In the genomic region with DNA sequence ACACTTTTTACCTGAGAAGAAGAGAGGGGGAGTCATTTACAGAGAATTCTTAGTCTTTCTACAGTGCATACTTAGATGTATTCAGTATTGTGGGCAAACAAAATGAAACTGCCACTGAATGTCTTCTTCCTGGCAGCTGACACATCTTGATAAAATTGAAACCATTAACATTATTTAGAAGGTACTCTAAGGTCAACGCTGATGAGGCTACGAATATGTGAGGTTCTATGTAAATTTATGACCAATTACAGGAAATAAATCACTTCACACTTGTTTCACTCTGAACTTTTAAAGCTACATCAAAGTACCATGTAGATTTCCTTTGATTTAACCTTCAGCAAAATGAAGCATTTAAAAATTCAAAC, we compare ENCODE assay signal across 8 cellular contexts. TPM values are rescaled to one million over a fixed set of nuclear protein-coding genes. Genes with fewer than 3 reads are reported as not detected.
DNase-seq lines count a peak whose midpoint lies in the region; ATAC-seq and TF ChIP-seq lines count a peak whose summit lies in the region.

No MANE protein-coding gene starts in this region.

- H3K27ac Mint-ChIP-seq in CD4-positive, alpha-beta memory T cell: peak overlapping the region; percentile 40 to 90 (median 81)
- peak overlapping the region; percentile 96 for H3K27ac Mint-ChIP-seq in activated naive CD8-positive, alpha-beta T cell treated with anti-CD3 and anti-CD28 coated beads for 36 hours
- H3K27ac Mint-ChIP-seq in H9: no peak overlapping the region

- H2BK120ac ChIP-seq in H9 (ENCODE audit: low read depth, low read length, poor library complexity, severe bottlenecking): no peak overlapping the region

- H2BK15ac ChIP-seq in H9 (ENCODE audit: low read depth, low read length): no peak overlapping the region

- no peaks in the 10 kb centered on the region for H3K27me3 ChIP-seq in CD4-positive, alpha-beta memory T cell (ENCODE audit: insufficient read depth, low read length)
- H3K27me3 ChIP-seq in breast epithelium: no peaks in the 10 kb centered on the region
- H3K27me3 ChIP-seq in H9 (ENCODE audit: insufficient read depth, low read length): no peaks in the 10 kb centered on the region

- no peaks in the 10 kb centered on the region for H3K9me3 ChIP-seq in CD4-positive, alpha-beta memory T cell (ENCODE audit: control insufficient read depth in 1 of 2, low read length in 2 of 2)
- H3K9me3 ChIP-seq in breast epithelium (no peaks in the 10 kb centered on the region), H9 (ENCODE audit: control insufficient read depth, low read depth, low read length) (no peaks in the 10 kb centered on the region)

- CTCF ChIA-PET in CD4-positive, alpha-beta memory T cell (lab: Charles Lee; ENCODE audit: partially characterized antibody): interaction anchor here (0.7 to 3.6 kb wide), 12 partner anchors 15 to 228 kb away, joined by 3 to 42 read pairs (median 4); partner anchors contain the start of gene GFI1

- no peaks in the 10 kb centered on the region for H3K79me2 ChIP-seq in H9 (ENCODE audit: insufficient read depth, low read length)

- no peaks in the 10 kb centered on the region for H3K36me3 ChIP-seq in CD4-positive, alpha-beta memory T cell (ENCODE audit: insufficient read depth, low read length)
- no peaks in the 10 kb centered on the region for H3K36me3 ChIP-seq in breast epithelium

- H4K91ac ChIP-seq in H9 (ENCODE audit: insufficient read length, low read depth, low read length): no peak overlapping the region

- H3K23ac ChIP-seq in H9 (ENCODE audit: insufficient read length, low read depth, low read length): no peak overlapping the region

- no peaks in the 10 kb centered on the region for H3K23me2 ChIP-seq in H9 (ENCODE audit: insufficient read length, low read depth, low read length, poor library complexity, severe bottlenecking)

- intact Hi-C loops in CD4-positive, alpha-beta memory T cell (cut with micrococcal nuclease): loop anchor here (5.0 kb wide), 1 partner anchor 59 kb away; no protein-coding TSS in a partner anchor
- intact Hi-C loops in breast epithelium (cut with DNase I; ENCODE audit: low total_unique reads): no loop called here

- no peak for TF ChIP-seq POLR2A in breast epithelium (IDR thresholded peaks at IDR 0.05)

- H3K79me1 ChIP-seq in H9 (ENCODE audit: insufficient read depth, low read depth, low read length, poor library complexity, severe bottlenecking): no peaks in the 10 kb centered on the region

- no peak overlapping the region for H3K4ac ChIP-seq in H9 (ENCODE audit: low read depth, low read length)

- H2AK5ac ChIP-seq in H9 (ENCODE audit: insufficient read length, low read length): no peak overlapping the region

- peaks cover 32 to 63% (median 45%) of the 10 kb centered on the region in 4 donors for H3K4me1 Mint-ChIP-seq in CD4-positive, alpha-beta memory T cell
- H3K4me1 Mint-ChIP-seq in activated naive CD8-positive, alpha-beta T cell treated with anti-CD3 and anti-CD28 coated beads for 36 hours: peaks cover 68% of the 10 kb centered on the region
- peaks cover 4% of the 10 kb centered on the region in 2 experiments; a peak in 1 of 4 replicates for H3K4me1 Mint-ChIP-seq in H9

- H3K4me1 ChIP-seq in CD4-positive, alpha-beta memory T cell (ENCODE audit: insufficient read depth, low read length): peaks cover 35% of the 10 kb centered on the region
- H3K4me1 ChIP-seq in breast epithelium (no peaks in the 10 kb centered on the region), H9 (ENCODE audit: insufficient read depth, low read length) (no peaks in the 10 kb centered on the region)

- no peak overlapping the region for H2AFZ ChIP-seq in H9 (ENCODE audit: low read length)

- peak overlapping the region; percentile 51 for H3K27ac ChIP-seq in CD4-positive, alpha-beta memory T cell (ENCODE audit: low read depth, low read length)
- H3K27ac ChIP-seq in breast epithelium: no peak overlapping the region
- no peak overlapping the region for H3K27ac ChIP-seq in H9 (ENCODE audit: insufficient read length, low read depth, low read length)

- no peak overlapping the region for H3K18ac ChIP-seq in H9 (ENCODE audit: insufficient read length, low read depth, low read length)

- no peak overlapping the region for H2BK12ac ChIP-seq in H9 (ENCODE audit: insufficient read length, low read depth, low read length)

- POLR2A ChIA-PET in CD4-positive, alpha-beta memory T cell (lab: Charles Lee; ENCODE audit: partially characterized antibody): interaction anchor here (0.6 to 5.6 kb wide), 13 partner anchors 12 to 1517 kb away, joined by 3 to 153 read pairs (median 4); partner anchors contain the start of gene GFI1

- no peak for TF ChIP-seq CTCF in breast epithelium (IDR thresholded peaks at IDR 0.05)
- no peak for TF ChIP-seq CTCF in H9 (conservative IDR thresholded peaks at IDR 0.05)

- H2BK5ac ChIP-seq in H9 (ENCODE audit: insufficient read length, low read length): no peak overlapping the region

- H2BK20ac ChIP-seq in H9 (ENCODE audit: low read depth, low read length, poor library complexity, severe bottlenecking): no peak overlapping the region

- peak overlapping the region; percentile 21 to 80 (median 76) for H3K4me3 Mint-ChIP-seq in CD4-positive, alpha-beta memory T cell
- peak overlapping the region; percentile 59 for H3K4me3 Mint-ChIP-seq in activated naive CD8-positive, alpha-beta T cell treated with anti-CD3 and anti-CD28 coated beads for 36 hours
- no peak overlapping the region for H3K4me3 Mint-ChIP-seq in H9

- no peak overlapping the region for H4K8ac ChIP-seq in H9 (replicated peaks; ENCODE audit: insufficient read length, low read depth, low read length)

- no peaks in the 10 kb centered on the region for H3K36me3 Mint-ChIP-seq in CD4-positive, alpha-beta memory T cell
- peaks cover 50% of the 10 kb centered on the region for H3K36me3 Mint-ChIP-seq in activated naive CD8-positive, alpha-beta T cell treated with anti-CD3 and anti-CD28 coated beads for 36 hours
- no peaks in the 10 kb centered on the region for H3K36me3 Mint-ChIP-seq in H9 (ENCODE audit: insufficient read depth in 1 of 3, low read depth in 3 of 3)

- no peak overlapping the region for H3K4me3 ChIP-seq in CD4-positive, alpha-beta memory T cell (ENCODE audit: low read length in 2 of 2)
- no peak overlapping the region for H3K4me3 ChIP-seq in breast epithelium

- peaks cover 0 to 4% (median 0%) of the 10 kb centered on the region in 8 donors for H3K9me3 Mint-ChIP-seq in CD4-positive, alpha-beta memory T cell
- peaks cover 24% of the 10 kb centered on the region for H3K9me3 Mint-ChIP-seq in activated naive CD8-positive, alpha-beta T cell treated with anti-CD3 and anti-CD28 coated beads for 36 hours
- no peaks in the 10 kb centered on the region; a peak in 1 of 5 replicates for H3K9me3 Mint-ChIP-seq in H9

- H3K9ac ChIP-seq in H9 (ENCODE audit: extremely low read depth, insufficient read length, low read length): no peak overlapping the region

- H3K27me3 Mint-ChIP-seq in CD4-positive, alpha-beta memory T cell: no peaks in the 10 kb centered on the region
- H3K27me3 Mint-ChIP-seq in activated naive CD8-positive, alpha-beta T cell treated with anti-CD3 and anti-CD28 coated beads for 36 hours: no peaks in the 10 kb centered on the region
- H3K27me3 Mint-ChIP-seq in H9 (ENCODE audit: low read depth): no peaks in the 10 kb centered on the region

- H3K56ac ChIP-seq in H9 (ENCODE audit: insufficient read length, low read depth, low read length): no peak overlapping the region

- no peak overlapping the region for H3K4me2 ChIP-seq in H9 (ENCODE audit: insufficient read depth, insufficient read length, low read length)

- H4K20me1 ChIP-seq in H9 (ENCODE audit: control insufficient read depth, insufficient read depth, insufficient read length): no peaks in the 10 kb centered on the region

- peak; percentile 42 for ATAC-seq in HG03103 (IDR thresholded peaks at IDR 0.05; ENCODE audit: low read depth, unreplicated experiment)

- H3K14ac ChIP-seq in H9 (ENCODE audit: insufficient read depth, low read length): no peak overlapping the region

- no CpG with 5 or more reads among the region's 2 CpGs for WGBS in H9 (ENCODE audit: extremely low coverage, insufficient read length, low lambda C conversion rate)

- H4K5ac ChIP-seq in H9 (ENCODE audit: insufficient read length, low read depth, low read length): no peak overlapping the region

- H3T11ph ChIP-seq in H9 (ENCODE audit: low read length): no peak overlapping the region

- DNase-seq in CD4-positive, alpha-beta memory T cell: peak in 4 of 5 donors; percentile 15 to 43 (median 34)
- DNase-seq in GM19240 (ENCODE audit: insufficient read length, low spot score): peak; percentile 22
- DNase-seq in activated naive CD8-positive, alpha-beta T cell treated with anti-CD3 and anti-CD28 coated beads for 36 hours: peak; percentile 19
- DNase-seq in NCI-H2196 treated with DMSO at 0.1 percent for 48 hours (lab: John Stamatoyannopoulos, UW; ENCODE audit: unreplicated experiment): no peak
- DNase-seq in KG1 (lab: John Stamatoyannopoulos, UW): no peak
- no peak for DNase-seq in breast epithelium (ENCODE audit: low spot score in 2 of 2)
- no peak for DNase-seq in H9

RNA-seq across cellular contexts. Expression of gene GFI1, which starts 51.3 kb away (rescaled TPM):
- total RNA-seq in CD4-positive, alpha-beta memory T cell: 10 to 100 TPM; 30.6 to 33.2 TPM
- 10 to 100 TPM in 1 of 2 donors, 1 to 10 TPM in 1; 7.8 to 12.1 TPM for polyA plus RNA-seq in CD4-positive, alpha-beta memory T cell
- 10 to 100 TPM; 79.7 to 85.0 TPM for total RNA-seq in activated naive CD8-positive, alpha-beta T cell treated with anti-CD3 and anti-CD28 coated beads for 36 hours
- 1 to 10 TPM in 1 of 3 donors, under 1 TPM in 2; 0.80 to 1.5 (median 0.98) TPM for total RNA-seq in breast epithelium
- 0.11 TPM in 1 of 2 replicates, not detected in the other for total RNA-seq in H9 (2021)

Comparison
In these comparisons a context has a peak if more than half of its experiments do, and no peak if none do; other contexts are left out.
1. DNase-seq: peak in CD4-positive, alpha-beta memory T cell (4 of 5), GM19240 (single experiment) and activated naive CD8-positive, alpha-beta T cell treated with anti-CD3 and anti-CD28 coated beads for 36 hours (single experiment); none in NCI-H2196 treated with DMSO at 0.1 percent for 48 hours (single experiment), KG1 (single experiment), breast epithelium (0 of 2) and H9 (single experiment).
2. H3K27ac Mint-ChIP-seq: peak in CD4-positive, alpha-beta memory T cell (7 of 7) and activated naive CD8-positive, alpha-beta T cell treated with anti-CD3 and anti-CD28 coated beads for 36 hours (single experiment); none in H9 (0 of 3).
3. H3K4me3 Mint-ChIP-seq: peak in CD4-positive, alpha-beta memory T cell (8 of 8) and activated naive CD8-positive, alpha-beta T cell treated with anti-CD3 and anti-CD28 coated beads for 36 hours (single experiment); none in H9 (0 of 2).
4. RNA of gene GFI1, which starts 51.3 kb away (total RNA-seq): 79.7 to 85.0 TPM in activated naive CD8-positive, alpha-beta T cell treated with anti-CD3 and anti-CD28 coated beads for 36 hours and 30.6 to 33.2 TPM in CD4-positive, alpha-beta memory T cell; 0.80 to 1.5 TPM in breast epithelium and 0.11 TPM in H9; every median in the first group is over 10 times any median in the second.